In genomic region chr10:128211953-128212727, GRCh38 we compare ENCODE assay signal across 8 cellular contexts.
DNase-seq lines count a peak whose midpoint lies in the region; ATAC-seq and TF ChIP-seq lines count a peak whose summit lies in the region.

No MANE protein-coding gene starts in this region.

- TF ChIP-seq CTCF in endodermal cell (conservative IDR thresholded peaks at IDR 0.05) (peak; percentile 98), mucosa of descending colon (IDR thresholded peaks at IDR 0.05) (peak; percentile 98)

- peaks cover 12% of the 10 kb centered on the region for H3K27me3 Mint-ChIP-seq in endodermal cell (ENCODE audit: insufficient read depth)

- no peak overlapping the region for H3K4me3 ChIP-seq in endodermal cell (ENCODE audit: low read length)
- H3K4me3 ChIP-seq in mucosa of descending colon, result no peak overlapping the region

- no peaks in the 10 kb centered on the region for H3K36me3 ChIP-seq in endodermal cell (ENCODE audit: control insufficient read depth, insufficient read depth, low read length)
- no peaks in the 10 kb centered on the region for H3K36me3 ChIP-seq in mucosa of descending colon (ENCODE audit: low read depth)

- H3K27me3 ChIP-seq in endodermal cell (ENCODE audit: control insufficient read depth, insufficient read depth, low read length, poor library complexity, severe bottlenecking), result no peaks in the 10 kb centered on the region

- H3K36me3 Mint-ChIP-seq in endodermal cell (ENCODE audit: low read depth), result no peaks in the 10 kb centered on the region

- 30 to 31% methylated on average over 12 to 32 of the region's 32 CpGs for WGBS in endodermal cell (ENCODE audit: insufficient coverage in 1 of 2, insufficient read length in 1 of 2), 2 experiments

- H3K4me1 Mint-ChIP-seq in endodermal cell, result peaks cover 41% of the 10 kb centered on the region

- peak; percentile 98 for ATAC-seq in GM19467 (IDR thresholded peaks at IDR 0.05; ENCODE audit: unreplicated experiment)
- peak; percentile 94 for ATAC-seq in HG03565 (IDR thresholded peaks at IDR 0.05; ENCODE audit: unreplicated experiment)
- ATAC-seq in mucosa of descending colon, result peak; percentile 94

- intact Hi-C loops in mucosa of descending colon (cut with DNase I, micrococcal nuclease), result no loop called here

- H3K27ac Mint-ChIP-seq in endodermal cell, result no peak overlapping the region

- peak overlapping the region; percentile 46 for H3K4me3 Mint-ChIP-seq in endodermal cell

- DNase-seq in COLO829 (ENCODE audit: low spot score) (peak; percentile 71), endodermal cell (peak; percentile 96), mucosa of descending colon (peak; percentile 88 to 93 (median 91))
- peak; percentile 55 for DNase-seq in NK-92 treated with Interleukin-12 subunit alpha and Interleukin-12 subunit beta, amount 100 ng/mL, for 24 hours (lab: John Stamatoyannopoulos, UW)
- DNase-seq in activated CD8-positive, alpha-beta memory T cell treated with anti-CD3 and anti-CD28 coated beads for 4 hours (ENCODE audit: low read depth in 2 of 2), result peak; percentile 52 to 55
- peak; percentile 50 to 68 for DNase-seq in stimulated activated CD8-positive, alpha-beta memory T cell treated with anti-CD3 and anti-CD28 coated beads, Interleukin-4, amount 100 ng/mL, for 1 hour (ENCODE audit: low read depth in 2 of 2, low spot score in 1 of 2)

- H3K9me3 Mint-ChIP-seq in endodermal cell, result no peaks in the 10 kb centered on the region

- H3K4me1 ChIP-seq in endodermal cell (ENCODE audit: control insufficient read depth, insufficient read depth, low read length) (peaks cover 19% of the 10 kb centered on the region), mucosa of descending colon (ENCODE audit: low read depth) (peaks cover 8% of the 10 kb centered on the region)

- no peaks in the 10 kb centered on the region for H3K9me3 ChIP-seq in endodermal cell (ENCODE audit: control insufficient read depth, low read length)
- no peaks in the 10 kb centered on the region for H3K9me3 ChIP-seq in mucosa of descending colon

- H3K9ac ChIP-seq in endodermal cell (ENCODE audit: extremely low read depth, low read length, poor library complexity, severe bottlenecking), result no peak overlapping the region

- no peak overlapping the region for H3K27ac ChIP-seq in endodermal cell (ENCODE audit: low read depth, low read length)
